ENCODE assay signal across 8 cellular contexts in genomic region chr10:58266003-58266825, GRCh38. TPM values are rescaled to one million over a fixed set of nuclear protein-coding genes. Genes with fewer than 3 reads are reported as not detected.
DNase-seq lines count a peak whose midpoint lies in the region; ATAC-seq and TF ChIP-seq lines count a peak whose summit lies in the region.

No MANE protein-coding gene starts in this region.

- H3K18ac ChIP-seq in trophoblast cell (ENCODE audit: low read length), result no peak overlapping the region

- H3K27me3 ChIP-seq in BLaER1 treated with 17β-estradiol and CSF1 and Interleukin-3, amounts not matched to agents 10 nM and 100 nM, result no peaks in the 10 kb centered on the region
- no peaks in the 10 kb centered on the region for H3K27me3 ChIP-seq in trophoblast cell (ENCODE audit: insufficient read depth, low read length)

- H3K4ac ChIP-seq in trophoblast cell (ENCODE audit: low read depth, low read length), result no peak overlapping the region

- POLR2A ChIA-PET in activated CD8-positive, alpha-beta T cell treated with anti-CD3 and anti-CD28 coated beads, Interleukin-2, amount 10 ng/mL, durations not matched to agents 7 days and 5 days (lab: Charles Lee), result interaction anchor here (0.8 kb wide), 1 partner anchor 119 kb away, joined by 3 read pairs; the partner anchor contains the start of gene TFAM

- H3K4me3 Mint-ChIP-seq in activated CD8-positive, alpha-beta T cell treated with anti-CD3 and anti-CD28 coated beads, Interleukin-2, amount 10 ng/mL, durations not matched to agents 7 days and 5 days, result peak overlapping the region; percentile 93

- H2BK120ac ChIP-seq in trophoblast cell (ENCODE audit: insufficient read depth, low read length, poor library complexity), result no peak overlapping the region

- peak overlapping the region; percentile 92 to 100 (median 96) for H3K27ac ChIP-seq in BLaER1 treated with 17β-estradiol and CSF1 and Interleukin-3, amounts not matched to agents 10 nM and 100 nM
- no peak overlapping the region for H3K27ac ChIP-seq in trophoblast cell (ENCODE audit: low read depth, low read length)

- H3K27ac Mint-ChIP-seq in activated CD8-positive, alpha-beta T cell treated with anti-CD3 and anti-CD28 coated beads, Interleukin-2, amount 10 ng/mL, durations not matched to agents 7 days and 5 days, result peak overlapping the region; percentile 94

- H3K36me3 Mint-ChIP-seq in activated CD8-positive, alpha-beta T cell treated with anti-CD3 and anti-CD28 coated beads, Interleukin-2, amount 10 ng/mL, durations not matched to agents 7 days and 5 days (ENCODE audit: low read depth), result peaks cover 6% of the 10 kb centered on the region

- no CpG with 5 or more reads among the region's 14 CpGs for WGBS in trophoblast cell (ENCODE audit: extremely low coverage, insufficient coverage, insufficient read length)

- peaks cover 0 to 27% (median 6%) of the 10 kb centered on the region in 11 experiments; a peak in 8 of 22 replicates for H4K20me1 ChIP-seq in BLaER1 treated with 17β-estradiol and CSF1 and Interleukin-3, amounts not matched to agents 10 nM and 100 nM

- H3K27me3 Mint-ChIP-seq in activated CD8-positive, alpha-beta T cell treated with anti-CD3 and anti-CD28 coated beads, Interleukin-2, amount 10 ng/mL, durations not matched to agents 7 days and 5 days (ENCODE audit: low read depth), result no peaks in the 10 kb centered on the region

- no peak overlapping the region for H4K91ac ChIP-seq in trophoblast cell (ENCODE audit: low read depth, low read length)

- H4K8ac ChIP-seq in trophoblast cell (ENCODE audit: low read depth, low read length), result no peak overlapping the region

- 0 out of 22 replicates have a peak, but pooled peaks cover 0 to 4% (median 0%) of the 10 kb centered on the region in 11 experiments for H3K9me3 ChIP-seq in BLaER1 treated with 17β-estradiol and CSF1 and Interleukin-3, amounts not matched to agents 10 nM and 100 nM (replicated peaks in 1 of 11)
- no peaks in the 10 kb centered on the region for H3K9me3 ChIP-seq in trophoblast cell (ENCODE audit: insufficient read depth, low read depth, low read length)

- peaks cover 43% of the 10 kb centered on the region for H3K4me1 Mint-ChIP-seq in activated CD8-positive, alpha-beta T cell treated with anti-CD3 and anti-CD28 coated beads, Interleukin-2, amount 10 ng/mL, durations not matched to agents 7 days and 5 days (ENCODE audit: low read depth)

- H3K9ac ChIP-seq in BLaER1 treated with 17β-estradiol and CSF1 and Interleukin-3, amounts not matched to agents 10 nM and 100 nM, result peak overlapping the region; percentile 92 to 99 (median 97)
- H3K9ac ChIP-seq in trophoblast cell (ENCODE audit: low read length), result no peak overlapping the region

- no peak overlapping the region for H2AK5ac ChIP-seq in trophoblast cell (ENCODE audit: low read length)

- H3K4me3 ChIP-seq in BLaER1 treated with 17β-estradiol and CSF1 and Interleukin-3, amounts not matched to agents 10 nM and 100 nM, result peak overlapping the region; percentile 72 to 97 (median 90)
- peak overlapping the region; percentile 81 for H3K4me3 ChIP-seq in Jurkat, Clone E6-1 (ENCODE audit: low read length)
- H3K4me3 ChIP-seq in foreskin fibroblast (ENCODE audit: low read depth in 1 of 2, low read length in 2 of 2) (peak overlapping the region; percentile 78 to 87), trophoblast cell (ENCODE audit: low read depth, low read length) (peak overlapping the region; percentile 47)

- peaks cover 13% of the 10 kb centered on the region for H3K79me1 ChIP-seq in trophoblast cell (ENCODE audit: low read length)

- peak overlapping the region; percentile 76 to 96 (median 93) for H3K4me2 ChIP-seq in BLaER1 treated with 17β-estradiol and CSF1 and Interleukin-3, amounts not matched to agents 10 nM and 100 nM
- H3K4me2 ChIP-seq in trophoblast cell (ENCODE audit: low read length), result peak overlapping the region; percentile 74

- no peak overlapping the region for H3K23ac ChIP-seq in trophoblast cell (ENCODE audit: low read length)

- no peak overlapping the region for H2AFZ ChIP-seq in trophoblast cell (ENCODE audit: insufficient read depth, low read length, poor library complexity)

- H3K4me1 ChIP-seq in BLaER1 treated with 17β-estradiol and CSF1 and Interleukin-3, amounts not matched to agents 10 nM and 100 nM, result peaks cover 19 to 46% (median 37%) of the 10 kb centered on the region in 10 experiments
- no peaks in the 10 kb centered on the region for H3K4me1 ChIP-seq in trophoblast cell (ENCODE audit: control insufficient read depth in 1 of 2, insufficient read depth in 2 of 2, low read length in 2 of 2)

- no peak overlapping the region for H4K12ac ChIP-seq in trophoblast cell (ENCODE audit: low read depth, low read length)

- no peak overlapping the region for H3K14ac ChIP-seq in trophoblast cell (ENCODE audit: low read length)

- H3K9me3 Mint-ChIP-seq in activated CD8-positive, alpha-beta T cell treated with anti-CD3 and anti-CD28 coated beads, Interleukin-2, amount 10 ng/mL, durations not matched to agents 7 days and 5 days (ENCODE audit: insufficient read depth), result no peaks in the 10 kb centered on the region

- DNase-seq in Jurkat, Clone E6-1 (ENCODE audit: low read depth, low spot score), result peak; percentile 28
- DNase-seq in activated CD8-positive, alpha-beta T cell treated with anti-CD3 and anti-CD28 coated beads, Interleukin-2, amount 10 ng/mL, durations not matched to agents 7 days and 5 days, result peak; percentile 54
- DNase-seq in foreskin fibroblast (peak; percentile 66 to 76), trophoblast cell (peak; percentile 64 to 92), NCI-H82 (lab: John Stamatoyannopoulos, UW) (no peak), NCI-H1105 treated with DMSO at 0.1 percent for 48 hours (lab: John Stamatoyannopoulos, UW) (no peak)

- peaks cover 0 to 12% (median 0%) of the 10 kb centered on the region in 11 experiments; a peak in 4 of 22 replicates for H3K36me3 ChIP-seq in BLaER1 treated with 17β-estradiol and CSF1 and Interleukin-3, amounts not matched to agents 10 nM and 100 nM
- H3K36me3 ChIP-seq in trophoblast cell (ENCODE audit: control insufficient read depth in 1 of 2, insufficient read depth in 2 of 2, low read length in 2 of 2), result no peaks in the 10 kb centered on the region

- H2BK12ac ChIP-seq in trophoblast cell (ENCODE audit: low read length), result no peak overlapping the region

- peak; percentile 17 for ATAC-seq in GM19043 (IDR thresholded peaks at IDR 0.05; ENCODE audit: low read depth, unreplicated experiment)
- ATAC-seq in activated CD8-positive, alpha-beta T cell treated with anti-CD3 and anti-CD28 coated beads, Interleukin-2, amount 10 ng/mL, durations not matched to agents 7 days and 5 days, result no peak

- CTCF ChIA-PET in activated CD8-positive, alpha-beta T cell treated with anti-CD3 and anti-CD28 coated beads, Interleukin-2, amount 10 ng/mL, durations not matched to agents 7 days and 5 days (lab: Charles Lee), result interaction anchor here (0.9 to 1.3 kb wide), 3 partner anchors 25 to 89 kb away, joined by 3 to 8 read pairs (median 3); no protein-coding TSS in a partner anchor

- H3K79me2 ChIP-seq in trophoblast cell (ENCODE audit: control insufficient read depth, insufficient read depth, low read length, poor library complexity), result peaks cover 14% of the 10 kb centered on the region

- no peak overlapping the region for H2BK5ac ChIP-seq in trophoblast cell (ENCODE audit: low read depth, low read length, poor library complexity)

- TF ChIP-seq CTCF in foreskin fibroblast (IDR thresholded peaks at IDR 0.05; ENCODE audit: low read depth, low read length), result no peak

RNA-seq across cellular contexts. Expression of gene IPMK, which starts 1.5 kb away (rescaled TPM):
- polyA plus RNA-seq in Jurkat, Clone E6-1 (2012; ENCODE audit: insufficient read depth, insufficient read length), result 2.8 TPM
- 1 to 10 TPM; 5.8 to 6.1 TPM for total RNA-seq in activated CD8-positive, alpha-beta T cell treated with anti-CD3 and anti-CD28 coated beads, Interleukin-2, amount 10 ng/mL, durations not matched to agents 7 days and 5 days
- 4.9 and 5.0 TPM in 2 replicates for polyA plus RNA-seq in trophoblast cell (2013)

RNA-seq across cellular contexts. Expression of gene CISD1, which starts 2.7 kb away (rescaled TPM):
- 103 TPM for polyA plus RNA-seq in Jurkat, Clone E6-1 (2012; ENCODE audit: insufficient read depth, insufficient read length)
- 10 to 100 TPM; 40.3 to 40.9 TPM for total RNA-seq in activated CD8-positive, alpha-beta T cell treated with anti-CD3 and anti-CD28 coated beads, Interleukin-2, amount 10 ng/mL, durations not matched to agents 7 days and 5 days
- polyA plus RNA-seq in trophoblast cell (2013), result 25.8 and 28.0 TPM in 2 replicates

Comparison
In these comparisons a context has a peak if more than half of its experiments do, and no peak if none do; other contexts are left out.
1. DNase-seq: peak in Jurkat, Clone E6-1 (single experiment), activated CD8-positive, alpha-beta T cell treated with anti-CD3 and anti-CD28 coated beads, Interleukin-2, amount 10 ng/mL, durations not matched to agents 7 days and 5 days (single experiment), foreskin fibroblast (2 of 2) and trophoblast cell (2 of 2); none in NCI-H82 (single experiment) and NCI-H1105 treated with DMSO at 0.1 percent for 48 hours (single experiment).
2. Peak in every context shown above with its lines, with median percentiles within 50 percentile points of each other: H3K4me3 ChIP-seq.